Comparison of ENCODE assay signal across 8 cellular contexts in the genomic region with DNA sequence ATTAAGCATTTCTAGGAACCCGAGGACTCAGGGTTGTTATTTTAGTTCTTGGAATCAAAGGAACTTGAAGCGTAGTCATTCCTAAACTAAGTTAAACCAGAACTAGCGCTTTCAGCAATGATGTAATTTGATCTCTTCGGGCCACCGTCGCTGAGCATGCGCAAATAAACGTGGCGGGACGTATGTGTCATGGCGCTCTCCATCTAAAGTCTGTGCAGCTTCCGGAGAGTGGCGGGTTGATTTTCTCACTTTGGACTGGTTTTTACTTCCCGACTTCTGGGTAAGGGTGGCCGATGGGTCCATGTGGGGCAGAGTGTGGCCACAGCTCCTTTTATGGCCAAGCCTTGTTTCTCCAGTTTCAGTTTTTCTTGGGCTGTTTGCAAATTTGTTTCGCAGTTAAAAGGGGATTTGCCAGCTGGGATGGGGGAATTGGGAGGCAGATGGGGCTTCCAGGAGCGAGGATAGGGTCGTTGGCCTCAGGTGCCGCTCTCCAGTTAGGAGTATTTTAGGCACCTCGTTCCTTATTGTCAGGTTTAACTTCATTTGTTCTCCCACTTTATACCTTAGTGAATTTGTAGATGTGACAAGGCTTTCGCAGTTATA. TPM values are rescaled to one million over a fixed set of nuclear protein-coding genes. Genes with fewer than 3 reads are reported as not detected.
DNase-seq lines count a peak whose midpoint lies in the region; ATAC-seq and TF ChIP-seq lines count a peak whose summit lies in the region.

Gene CDKAL1 (plus strand): TSS at position 163 of the 603 bp plus-strand sequence. CDS start 11,894 bp downstream, outside the sequence.

- H3K27ac ChIP-seq in ovary, result peak within 1 kb of the TSS; percentile 55 to 56
- H3K27ac ChIP-seq in thyroid gland, result peak within 1 kb of the TSS; percentile 58 to 89 (median 74)

- peak; percentile 75 for DNase-seq in GM10248 (ENCODE audit: extremely low spot score)
- peak; percentile 75 for DNase-seq in NCI-H1105 (lab: John Stamatoyannopoulos, UW)
- DNase-seq in SKM-1 treated with dmso at 0.1 percent for 144 hours (lab: John Stamatoyannopoulos, UW; ENCODE audit: unreplicated experiment), result peak; percentile 66
- DNase-seq in Right ventricle myocardium inferior (ENCODE audit: missing footprints), result peak; percentile 88
- peak; percentile 83 to 91 (median 88) for DNase-seq in ovary
- peak; percentile 90 to 92 for DNase-seq in thyroid gland

- H3K4me1 Mint-ChIP-seq in activated naive CD8-positive, alpha-beta T cell (ENCODE audit: low read depth), result peaks cover 41% of the 10 kb centered on the region

- POLR2A ChIA-PET in GM10248 (lab: Yijun Ruan, JAX), result no interaction called here

- H3K4me1 ChIP-seq in ovary (ENCODE audit: insufficient read depth) (peaks cover 5% of the 10 kb centered on the region), thyroid gland (peaks cover 15 to 25% of the 10 kb centered on the region in 2 donors)

- CTCF ChIA-PET in GM10248 (lab: Yijun Ruan, JAX), result interaction anchor here (1.3 to 1.6 kb wide), 3 partner anchors 128 to 242 kb away, joined by 3 to 4 read pairs (median 4); no protein-coding TSS in a partner anchor

- intact Hi-C loops in Right ventricle myocardium inferior (cut with DNase I), result loop anchor here (5.0 kb wide), 2 partner anchors 132 to 322 kb away; partner anchors contain the start of genes E2F3 and MBOAT1
- intact Hi-C loops in ovary (cut with DNase I), result no loop called here
- intact Hi-C loops in thyroid gland (cut with DNase I), result loop anchor here (5.0 kb wide), 1 partner anchor 132 kb away; the partner anchor contains the start of gene E2F3

- TF ChIP-seq POLR2A in ovary (IDR thresholded peaks at IDR 0.05) (peak; percentile 48), thyroid gland (IDR thresholded peaks at IDR 0.05) (peak in 1 of 2 donors; percentile 63)

- H3K9me3 ChIP-seq in ovary, result no peaks in the 10 kb centered on the region
- no peaks in the 10 kb centered on the region for H3K9me3 ChIP-seq in thyroid gland

- H3K36me3 ChIP-seq in ovary, result no peaks in the 10 kb centered on the region
- H3K36me3 ChIP-seq in thyroid gland, result no peaks in the 10 kb centered on the region

- no peak for TF ChIP-seq EP300 in ovary (IDR thresholded peaks at IDR 0.05)

- 0 to 1% (median 0%) methylated on average over 21 of the region's 21 CpGs for WGBS in ovary, 3 donors
- WGBS in thyroid gland, 2 donors, result 0% methylated on average over 21 of the region's 21 CpGs

- ATAC-seq in HG02623 (IDR thresholded peaks at IDR 0.05; ENCODE audit: unreplicated experiment), result peak; percentile 82
- ATAC-seq in Right ventricle myocardium inferior, result peak; percentile 93

- H3K9me3 Mint-ChIP-seq in activated naive CD8-positive, alpha-beta T cell (ENCODE audit: low read depth), result no peaks in the 10 kb centered on the region

- H3K27me3 Mint-ChIP-seq in activated naive CD8-positive, alpha-beta T cell, result peaks cover 1% of the 10 kb centered on the region

- peaks cover 4% of the 10 kb centered on the region for H3K36me3 Mint-ChIP-seq in activated naive CD8-positive, alpha-beta T cell

- H3K4me3 Mint-ChIP-seq in activated naive CD8-positive, alpha-beta T cell, result peak within 1 kb of the TSS; percentile 100

- H3K27ac Mint-ChIP-seq in activated naive CD8-positive, alpha-beta T cell, result peak within 1 kb of the TSS; percentile 99

- TF ChIP-seq CTCF in GM10248 (IDR thresholded peaks at IDR 0.05; ENCODE audit: control extremely low read depth, extremely low read depth, low read depth, missing control alignments), result no peak
- no peak for TF ChIP-seq CTCF in ovary (IDR thresholded peaks at IDR 0.05)
- peak in 1 of 6 experiments; percentile 3 for TF ChIP-seq CTCF in thyroid gland (IDR thresholded peaks at IDR 0.05)

- H3K27me3 ChIP-seq in ovary (no peaks in the 10 kb centered on the region), thyroid gland (no peaks in the 10 kb centered on the region)

- H3K4me3 ChIP-seq in ovary (peak within 1 kb of the TSS; percentile 83), thyroid gland (replicated peaks in 1 of 3) (peak within 1 kb of the TSS; percentile 3 to 87 (median 50))

RNA-seq across cellular contexts. Expression of gene CDKAL1, which starts in this region (rescaled TPM):
- total RNA-seq in Right ventricle myocardium inferior (11.6 TPM), ovary (10 to 100 TPM; 10.6 to 21.3 (median 20.3) TPM), thyroid gland (10 to 100 TPM; 24.7 to 32.8 (median 29.8) TPM)
- polyA plus RNA-seq in ovary, result 10 to 100 TPM in 1 of 2 donors, 1 to 10 TPM in 1; 6.8 to 10.1 TPM

Comparison
In these comparisons a context has a peak if more than half of its experiments do, and no peak if none do; other contexts are left out.
1. Peak in every context shown above with its lines: DNase-seq, ATAC-seq, H3K4me3 ChIP-seq and H3K27ac ChIP-seq.
2. intact Hi-C loops: an anchor here in Right ventricle myocardium inferior (5.0 kb wide) and thyroid gland (5.0 kb wide); none called in ovary.